8 cellular contexts compared by ENCODE assay signal in the genomic region with DNA sequence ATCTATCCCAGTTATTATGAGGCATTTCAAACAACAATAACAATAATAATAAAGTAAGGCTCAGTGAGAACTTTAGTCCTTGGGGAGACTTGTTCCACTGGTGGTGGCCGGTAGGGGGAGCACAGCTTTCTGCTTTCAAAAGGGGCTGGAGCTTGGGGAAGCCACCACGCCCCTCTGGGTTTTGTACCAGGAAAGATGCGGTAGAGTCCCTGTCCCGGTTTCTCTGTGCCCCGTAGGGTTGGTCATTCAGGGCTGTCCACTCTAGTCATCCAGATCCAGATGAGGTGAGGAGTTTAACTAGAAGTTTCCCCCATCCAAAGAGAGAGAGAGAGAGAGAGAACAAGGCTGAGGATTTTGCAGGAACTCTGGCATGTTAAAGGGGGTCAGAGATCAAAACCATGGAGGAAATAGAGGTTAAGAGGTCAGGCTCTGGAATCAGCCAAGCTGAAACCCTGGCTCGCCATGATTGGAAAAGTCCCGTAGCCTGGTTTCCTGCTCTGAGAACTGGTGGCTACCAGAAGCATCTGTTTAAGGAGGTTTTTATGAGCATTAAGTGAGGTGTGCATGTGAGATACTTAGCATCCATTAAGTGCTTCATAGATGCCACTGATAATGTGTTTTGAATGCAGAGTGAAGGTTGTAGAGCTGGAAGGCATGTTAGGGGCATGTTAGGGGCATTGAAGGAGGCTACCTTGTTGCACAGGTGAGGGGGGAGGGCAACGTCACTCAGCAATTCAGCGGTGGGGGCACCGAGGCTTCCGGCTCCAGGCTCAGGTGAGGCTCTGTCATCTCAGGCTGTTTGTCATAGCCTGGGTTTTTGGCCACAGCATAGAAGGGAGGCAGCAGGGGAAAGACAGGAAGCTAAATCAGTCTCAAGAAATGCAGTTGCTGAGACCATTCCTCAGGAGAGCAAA.
DNase-seq lines count a peak whose midpoint lies in the region; ATAC-seq and TF ChIP-seq lines count a peak whose summit lies in the region.

No MANE protein-coding gene starts in this region.

- ATAC-seq in GM19452 (IDR thresholded peaks at IDR 0.05; ENCODE audit: unreplicated experiment) (peak; percentile 91), HG03520 (IDR thresholded peaks at IDR 0.05; ENCODE audit: unreplicated experiment) (peak; percentile 73)
- ATAC-seq in stimulated activated memory B cell treated with anti-CD40 and anti-IgM and Interleukin-4, amounts not matched to agents 10 μg/mL and 1 μg/mL and 100 μg/mL, for 72 hours, result no peak

- peak; percentile 64 for TF ChIP-seq CTCF in coronary artery (IDR thresholded peaks at IDR 0.05)
- TF ChIP-seq CTCF in nephron (IDR thresholded peaks at IDR 0.05; ENCODE audit: unreplicated experiment in 3 of 3), result peak; percentile 52 to 70 (median 58)

- H3K4me3 Mint-ChIP-seq in T-helper 2 cell treated with Interferon-gamma antibody and Interleukin-4, amounts not matched to agents 5 μg/mL and 100 μg/mL, for 36 hours, result no peak overlapping the region
- H3K4me3 Mint-ChIP-seq in nephron (no peak overlapping the region), immature natural killer cell (no peak overlapping the region)
- no peak overlapping the region for H3K4me3 Mint-ChIP-seq in stimulated activated memory B cell treated with anti-CD40 and anti-IgM and Interleukin-4, amounts not matched to agents 10 μg/mL and 1 μg/mL and 100 μg/mL, for 72 hours

- peaks cover 3% of the 10 kb centered on the region for H3K4me1 Mint-ChIP-seq in T-helper 2 cell treated with Interferon-gamma antibody and Interleukin-4, amounts not matched to agents 5 μg/mL and 100 μg/mL, for 36 hours (ENCODE audit: low read depth)
- peaks cover 24% of the 10 kb centered on the region for H3K4me1 Mint-ChIP-seq in nephron
- H3K4me1 Mint-ChIP-seq in immature natural killer cell, result no peaks in the 10 kb centered on the region
- peaks cover 7% of the 10 kb centered on the region for H3K4me1 Mint-ChIP-seq in stimulated activated memory B cell treated with anti-CD40 and anti-IgM and Interleukin-4, amounts not matched to agents 10 μg/mL and 1 μg/mL and 100 μg/mL, for 72 hours

- H3K9me3 Mint-ChIP-seq in T-helper 2 cell treated with Interferon-gamma antibody and Interleukin-4, amounts not matched to agents 5 μg/mL and 100 μg/mL, for 36 hours, result no peaks in the 10 kb centered on the region
- H3K9me3 Mint-ChIP-seq in nephron (no peaks in the 10 kb centered on the region), immature natural killer cell (peaks cover 0 to 3% (median 0%) of the 10 kb centered on the region in 6 donors)
- no peaks in the 10 kb centered on the region for H3K9me3 Mint-ChIP-seq in stimulated activated memory B cell treated with anti-CD40 and anti-IgM and Interleukin-4, amounts not matched to agents 10 μg/mL and 1 μg/mL and 100 μg/mL, for 72 hours

- no peak overlapping the region for H3K27ac Mint-ChIP-seq in T-helper 2 cell treated with Interferon-gamma antibody and Interleukin-4, amounts not matched to agents 5 μg/mL and 100 μg/mL, for 36 hours
- H3K27ac Mint-ChIP-seq in nephron, result no peak overlapping the region
- H3K27ac Mint-ChIP-seq in immature natural killer cell, result no peak overlapping the region
- H3K27ac Mint-ChIP-seq in stimulated activated memory B cell treated with anti-CD40 and anti-IgM and Interleukin-4, amounts not matched to agents 10 μg/mL and 1 μg/mL and 100 μg/mL, for 72 hours, result no peak overlapping the region

- no peak overlapping the region for H3K27ac ChIP-seq in coronary artery

- DNase-seq in DMS79 treated with DMSO at 0.1 percent for 48 hours (lab: John Stamatoyannopoulos, UW), result peak; percentile 85
- peak; percentile 11 for DNase-seq in T-helper 2 cell treated with Interferon-gamma antibody and Interleukin-4, amounts not matched to agents 5 μg/mL and 100 μg/mL, for 36 hours (ENCODE audit: low spot score)
- no peak for DNase-seq in coronary artery (ENCODE audit: low spot score)
- DNase-seq in immature natural killer cell, result no peak

- H3K36me3 Mint-ChIP-seq in T-helper 2 cell treated with Interferon-gamma antibody and Interleukin-4, amounts not matched to agents 5 μg/mL and 100 μg/mL, for 36 hours (ENCODE audit: low read depth), result no peaks in the 10 kb centered on the region
- H3K36me3 Mint-ChIP-seq in nephron (ENCODE audit: low read depth) (no peaks in the 10 kb centered on the region), immature natural killer cell (no peaks in the 10 kb centered on the region)
- no peaks in the 10 kb centered on the region for H3K36me3 Mint-ChIP-seq in stimulated activated memory B cell treated with anti-CD40 and anti-IgM and Interleukin-4, amounts not matched to agents 10 μg/mL and 1 μg/mL and 100 μg/mL, for 72 hours

- no peaks in the 10 kb centered on the region for H3K27me3 Mint-ChIP-seq in T-helper 2 cell treated with Interferon-gamma antibody and Interleukin-4, amounts not matched to agents 5 μg/mL and 100 μg/mL, for 36 hours (ENCODE audit: low read depth)
- H3K27me3 Mint-ChIP-seq in nephron (ENCODE audit: low read depth), result peaks cover 12% of the 10 kb centered on the region
- peaks cover 0 to 4% (median 0%) of the 10 kb centered on the region in 3 donors for H3K27me3 Mint-ChIP-seq in immature natural killer cell (ENCODE audit: low read depth in 3 of 3)
- H3K27me3 Mint-ChIP-seq in stimulated activated memory B cell treated with anti-CD40 and anti-IgM and Interleukin-4, amounts not matched to agents 10 μg/mL and 1 μg/mL and 100 μg/mL, for 72 hours, result no peaks in the 10 kb centered on the region

- H3K4me3 ChIP-seq in coronary artery, result no peak overlapping the region

Comparison
In these comparisons a context has a peak if more than half of its experiments do, and no peak if none do; other contexts are left out.
1. DNase-seq: peak in DMS79 treated with DMSO at 0.1 percent for 48 hours (single experiment) and T-helper 2 cell treated with Interferon-gamma antibody and Interleukin-4, amounts not matched to agents 5 μg/mL and 100 μg/mL, for 36 hours (single experiment); none in coronary artery (single experiment) and immature natural killer cell (0 of 3).